In genomic region chr7:2870471-2870941, GRCh38 we compare ENCODE assay signal across 8 cellular contexts. TPM values are rescaled to one million over a fixed set of nuclear protein-coding genes. Genes with fewer than 3 reads are reported as not detected.
DNase-seq lines count a peak whose midpoint lies in the region; ATAC-seq and TF ChIP-seq lines count a peak whose summit lies in the region.

No MANE protein-coding gene starts in this region.

- peak overlapping the region; percentile 42 to 94 (median 82) for H3K27ac Mint-ChIP-seq in CD14-positive monocyte

- no peaks in the 10 kb centered on the region for H3K36me3 ChIP-seq in Peyer's patch

- H3K9me3 ChIP-seq in Peyer's patch: no peaks in the 10 kb centered on the region
- no peaks in the 10 kb centered on the region for H3K9me3 ChIP-seq in right cardiac atrium (ENCODE audit: control insufficient read depth, low read length)

- TF ChIP-seq CTCF in CD14-positive monocyte (IDR thresholded peaks at IDR 0.05) (no peak), Peyer's patch (IDR thresholded peaks at IDR 0.05) (no peak)

- no peak for TF ChIP-seq POLR2A in Peyer's patch (IDR thresholded peaks at IDR 0.05)

- H3K36me3 Mint-ChIP-seq in CD14-positive monocyte: peaks cover 4 to 6% of the 10 kb centered on the region in 2 donors

- H3K9me3 Mint-ChIP-seq in CD14-positive monocyte: peaks cover 0 to 7% (median 4%) of the 10 kb centered on the region in 7 donors

- DNase-seq in CD14-positive monocyte (ENCODE audit: low spot score) (peak; percentile 94), Peyer's patch (peak in 2 of 3 donors; percentile 86 to 89), right cardiac atrium (peak; percentile 86 to 90 (median 89))
- DNase-seq in activated naive CD4-positive, alpha-beta T cell treated with anti-CD3 and anti-CD28 coated beads, Interleukin-2, amount 50 U/mL, for 16 hours: peak; percentile 37
- peak; percentile 55 for DNase-seq in stimulated activated CD4-positive, alpha-beta T cell treated with anti-CD3 and anti-CD28 coated beads, Interleukin-4, amount 100 ng/mL, for 24 hours

- peak overlapping the region; percentile 63 to 89 for H3K4me3 Mint-ChIP-seq in CD14-positive monocyte

- WGBS in right cardiac atrium: 26% methylated on average over 10 of the region's 10 CpGs

- H3K27ac ChIP-seq in Peyer's patch (peak overlapping the region in 1 of 4 donors; percentile 57), right cardiac atrium (ENCODE audit: low read length) (no peak overlapping the region)

- peak overlapping the region in 2 of 4 donors; percentile 15 to 30 for H3K4me3 ChIP-seq in Peyer's patch
- H3K4me3 ChIP-seq in right cardiac atrium (ENCODE audit: low read length): no peak overlapping the region

- H3K27me3 ChIP-seq in Peyer's patch: no peaks in the 10 kb centered on the region
- H3K27me3 ChIP-seq in right cardiac atrium (ENCODE audit: control insufficient read depth, insufficient read depth): no peaks in the 10 kb centered on the region

- peaks cover 19% of the 10 kb centered on the region for H3K4me1 Mint-ChIP-seq in CD14-positive monocyte

- H3K4me1 ChIP-seq in Peyer's patch (peaks cover 0 to 8% (median 0%) of the 10 kb centered on the region in 4 donors), right cardiac atrium (ENCODE audit: control insufficient read depth, insufficient read depth, low read length) (no peaks in the 10 kb centered on the region)

- H3K27me3 Mint-ChIP-seq in CD14-positive monocyte (ENCODE audit: low read depth in 3 of 3): peaks cover 31 to 51% (median 49%) of the 10 kb centered on the region in 3 donors

- ATAC-seq in GM21825 (IDR thresholded peaks at IDR 0.05; ENCODE audit: unreplicated experiment): peak; percentile 47
- ATAC-seq in right cardiac atrium: peak; percentile 90 to 96
- ATAC-seq in GM19035 (IDR thresholded peaks at IDR 0.05; ENCODE audit: unreplicated experiment): no peak
- no peak for ATAC-seq in GM18873 (IDR thresholded peaks at IDR 0.05; ENCODE audit: low FRiP score, unreplicated experiment)

- intact Hi-C loops in CD14-positive monocyte (cut with micrococcal nuclease) (loop anchor here in 1 of 2 donors (10.0 kb wide), 2 partner anchors 94 to 424 kb away; no protein-coding TSS in a partner anchor), right cardiac atrium (cut with DNase I) (loop anchor here in 1 of 4 donors (10.0 kb wide), 1 partner anchor 1024 kb away; no protein-coding TSS in a partner anchor)

RNA-seq across cellular contexts. Expression of gene GNA12, which starts 26.4 kb away (rescaled TPM):
- polyA plus RNA-seq in CD14-positive monocyte: 10 to 100 TPM in 1 of 2 donors, 1 to 10 TPM in 1; 3.4 to 10.6 TPM
- total RNA-seq in Peyer's patch: 10 to 100 TPM; 11.0 to 68.5 (median 20.4) TPM
- 10 to 100 TPM; 60.8 to 68.1 (median 64.4) TPM for total RNA-seq in right cardiac atrium
- 32.8 TPM for polyA plus RNA-seq in right cardiac atrium

Comparison
In these comparisons a context has a peak if more than half of its experiments do, and no peak if none do; other contexts are left out.
1. DNase-seq: peak in every context shown above with its lines; median percentile 94 in CD14-positive monocyte; 89 in right cardiac atrium; 88 in Peyer's patch; 55 in stimulated activated CD4-positive, alpha-beta T cell treated with anti-CD3 and anti-CD28 coated beads, Interleukin-4, amount 100 ng/mL, for 24 hours; 37 in activated naive CD4-positive, alpha-beta T cell treated with anti-CD3 and anti-CD28 coated beads, Interleukin-2, amount 50 U/mL, for 16 hours.
2. ATAC-seq: peak in GM21825 (single experiment) and right cardiac atrium (2 of 2); none in GM19035 (single experiment) and GM18873 (single experiment).